Comparison of ENCODE assay signal across 8 cellular contexts in the genomic region with DNA sequence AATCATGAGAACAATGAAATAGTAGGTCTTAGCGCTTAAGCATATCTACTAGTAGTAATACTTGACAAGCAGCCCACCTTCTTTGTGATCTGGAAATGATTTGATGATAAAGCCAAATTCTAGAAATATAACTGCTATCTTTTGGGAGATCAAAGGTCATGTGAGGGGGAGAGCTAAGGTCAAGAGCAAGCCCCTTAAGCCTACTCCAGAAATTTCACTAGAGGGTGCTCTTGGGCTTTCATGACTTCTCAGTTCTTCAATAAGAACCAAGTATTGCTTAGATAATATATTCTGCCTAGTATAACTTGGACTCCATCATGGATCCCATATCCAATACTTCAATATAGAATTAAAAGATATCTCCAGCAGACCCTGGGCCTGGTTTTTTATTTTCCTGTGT.
A peak's percentile ranks its signal among the peaks of the same experiment; 100 is the strongest.
DNase-seq lines count a peak whose midpoint lies in the region; ATAC-seq, FAIRE-seq and TF ChIP-seq lines count a peak whose summit lies in the region.

No MANE protein-coding gene starts in this region.

- H3K27ac ChIP-seq in K562 (ENCODE audit: extremely low read depth, low read depth, low read length) (no peak overlapping the region), uterus (no peak overlapping the region)

- H3K27me3 ChIP-seq in K562 (ENCODE audit: control insufficient read depth in 2 of 2, insufficient read depth in 2 of 2, low read length in 2 of 2), result no peaks in the 10 kb centered on the region
- H3K27me3 ChIP-seq in uterus, result no peaks in the 10 kb centered on the region

- intact Hi-C loops in K562 (cut with micrococcal nuclease) (loop anchor here (5.0 to 10.0 kb wide), 4 partner anchors 257 to 990 kb away; no protein-coding TSS in a partner anchor), uterus (cut with DNase I; ENCODE audit: low total_unique reads) (no loop called here)

- H3K36me3 ChIP-seq in K562 (ENCODE audit: control insufficient read depth, insufficient read depth, low read length) (no peaks in the 10 kb centered on the region), uterus (no peaks in the 10 kb centered on the region)

- WGBS in K562 (ENCODE audit: insufficient coverage, low coverage, missing lambda C conversion rate), result 25% methylated on average over 1 of the region's 1 CpG

- peak; percentile 80 to 88 for DNase-seq in AML-193 (lab: John Stamatoyannopoulos, UW)
- peak; percentile 29 for DNase-seq in NCI-H524 treated with DMSO at 0.1 percent for 48 hours (lab: John Stamatoyannopoulos, UW)
- peak; percentile 11 to 31 (median 28) for DNase-seq in K562 (ENCODE audit: extremely low read depth in 1 of 4, low spot score in 3 of 4)
- peak; percentile 43 for DNase-seq in kidney glomerular epithelial cell (lab: John Stamatoyannopoulos, UW)
- DNase-seq in uterus, result no peak
- DNase-seq in activated naive CD4-positive, alpha-beta T cell (lab: John Stamatoyannopoulos, UW), result no peak

- no peaks in the 10 kb centered on the region for H3K9me3 ChIP-seq in K562 (replicated peaks; ENCODE audit: control insufficient read depth, insufficient read depth, low read depth, low read length)
- no peaks in the 10 kb centered on the region for H3K9me3 ChIP-seq in uterus

- H4K20me1 ChIP-seq in K562 (replicated peaks; ENCODE audit: control insufficient read depth, insufficient read depth, low read length), result no peaks in the 10 kb centered on the region

- no peak overlapping the region for H3K9ac ChIP-seq in K562 (ENCODE audit: insufficient read depth in 1 of 2, low read depth in 2 of 2, low read length in 2 of 2)

- TF ChIP-seq POLR2A in K562 (conservative IDR thresholded peaks at IDR 0.05), result no peak
- TF ChIP-seq POLR2A in uterus (IDR thresholded peaks at IDR 0.05), result no peak

- TF ChIP-seq RAD21 in K562 (CRISPR knock-in tag; conservative IDR thresholded peaks at IDR 0.05 in 1 of 2, IDR thresholded peaks at IDR 0.05 in 1 of 2), result peak; percentile 77 to 79

- POLR2A ChIA-PET in K562 (lab: Yijun Ruan, JAX), result no interaction called here

- H3K4me1 ChIP-seq in K562 (replicated peaks in 1 of 2; ENCODE audit: control insufficient read depth in 2 of 2, insufficient read depth in 2 of 2, low read length in 2 of 2), result no peaks in the 10 kb centered on the region
- no peaks in the 10 kb centered on the region for H3K4me1 ChIP-seq in uterus

- peak; percentile 20 to 53 (median 39); a peak in 3 of 6 replicates for TF ChIP-seq CTCF in K562 (IDR thresholded peaks at IDR 0.05 in 2 of 3, conservative IDR thresholded peaks at IDR 0.05 in 1 of 3; ENCODE audit: insufficient read depth in 2 of 3, low read depth in 1 of 3, low read length in 3 of 3)
- TF ChIP-seq CTCF in uterus (IDR thresholded peaks at IDR 0.05), result peak in 3 of 4 experiments; percentile 6 to 35 (median 28)

- H3K9me1 ChIP-seq in K562 (ENCODE audit: control insufficient read depth, insufficient read depth, low read length), result no peaks in the 10 kb centered on the region

- no TSS peak for BruUV-seq in K562 (replicated peaks; lab: Mats Ljungman, UMichigan)

- in situ Hi-C loops in K562 (cut with MboI), result no loop called here

- CTCF ChIA-PET in K562 (lab: Yijun Ruan, JAX; ENCODE audit: low intra/inter-chr PET ratio), result interaction anchor here (0.8 to 1.7 kb wide), 2 partner anchors 265 to 866 kb away, joined by 4 to 7 read pairs; no protein-coding TSS in a partner anchor

- no peaks in the 10 kb centered on the region for H3K79me2 ChIP-seq in K562 (ENCODE audit: control insufficient read depth, insufficient read depth, low read length)

- no peak for FAIRE-seq in K562 (lab: Jason Lieb, UNC)

- no peak overlapping the region for H3K4me2 ChIP-seq in K562 (ENCODE audit: insufficient read depth, low read length)

- H2AFZ ChIP-seq in K562 (ENCODE audit: low read depth, low read length), result no peak overlapping the region

- no peak overlapping the region for H3K4me3 ChIP-seq in K562
- no peak overlapping the region for H3K4me3 ChIP-seq in uterus

- TF ChIP-seq EP300 in K562 (IDR thresholded peaks at IDR 0.05; ENCODE audit: low read length), result no peak

- ATAC-seq in GM18511 (IDR thresholded peaks at IDR 0.05; ENCODE audit: unreplicated experiment), result peak; percentile 85
- peak; percentile 83 for ATAC-seq in HG03175 (IDR thresholded peaks at IDR 0.05; ENCODE audit: unreplicated experiment)
- ATAC-seq in K562, result peak; percentile 70; the same call in 1 of the 3 replicates

TF ChIP-seq in K562, 482 proteins besides CTCF, POLR2A, EP300 and RAD21:
- TF ChIP-seq KDM5B (IDR thresholded peaks at IDR 0.05; ENCODE audit: insufficient replicate concordance, low read depth, low read length) (no peak), NR2C2 (CRISPR knock-in tag; IDR thresholded peaks at IDR 0.05) (no peak), NR2C2 (tag; IDR thresholded peaks at IDR 0.05) (peak; percentile 67), GATA2 (CRISPR knock-in tag; IDR thresholded peaks at IDR 0.05) (peak; percentile 55), HEY1 (CRISPR knock-in tag; IDR thresholded peaks at IDR 0.05; ENCODE audit: borderline replicate concordance) (no peak), NR2C1 (IDR thresholded peaks at IDR 0.05) (0 out of 2 replicates have a peak, but pooled peaks have one; percentile 14), NR2C1 (tag; IDR thresholded peaks at IDR 0.05) (peak; percentile 54; the same call in 1 of the 2 replicates)
- TF ChIP-seq, protein P1, sequence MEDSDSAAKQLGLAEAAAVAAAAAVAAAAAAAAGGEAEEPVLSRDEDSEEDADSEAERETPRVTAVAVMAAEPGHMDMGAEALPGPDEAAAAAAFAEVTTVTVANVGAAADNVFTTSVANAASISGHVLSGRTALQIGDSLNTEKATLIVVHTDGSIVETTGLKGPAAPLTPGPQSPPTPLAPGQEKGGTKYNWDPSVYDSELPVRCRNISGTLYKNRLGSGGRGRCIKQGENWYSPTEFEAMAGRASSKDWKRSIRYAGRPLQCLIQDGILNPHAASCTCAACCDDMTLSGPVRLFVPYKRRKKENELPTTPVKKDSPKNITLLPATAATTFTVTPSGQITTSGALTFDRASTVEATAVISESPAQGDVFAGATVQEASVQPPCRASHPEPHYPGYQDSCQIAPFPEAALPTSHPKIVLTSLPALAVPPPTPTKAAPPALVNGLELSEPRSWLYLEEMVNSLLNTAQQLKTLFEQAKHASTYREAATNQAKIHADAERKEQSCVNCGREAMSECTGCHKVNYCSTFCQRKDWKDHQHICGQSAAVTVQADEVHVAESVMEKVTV (CRISPR knock-in tag; IDR thresholded peaks at IDR 0.05), result peak; percentile 68
- TF ChIP-seq, protein P2, sequence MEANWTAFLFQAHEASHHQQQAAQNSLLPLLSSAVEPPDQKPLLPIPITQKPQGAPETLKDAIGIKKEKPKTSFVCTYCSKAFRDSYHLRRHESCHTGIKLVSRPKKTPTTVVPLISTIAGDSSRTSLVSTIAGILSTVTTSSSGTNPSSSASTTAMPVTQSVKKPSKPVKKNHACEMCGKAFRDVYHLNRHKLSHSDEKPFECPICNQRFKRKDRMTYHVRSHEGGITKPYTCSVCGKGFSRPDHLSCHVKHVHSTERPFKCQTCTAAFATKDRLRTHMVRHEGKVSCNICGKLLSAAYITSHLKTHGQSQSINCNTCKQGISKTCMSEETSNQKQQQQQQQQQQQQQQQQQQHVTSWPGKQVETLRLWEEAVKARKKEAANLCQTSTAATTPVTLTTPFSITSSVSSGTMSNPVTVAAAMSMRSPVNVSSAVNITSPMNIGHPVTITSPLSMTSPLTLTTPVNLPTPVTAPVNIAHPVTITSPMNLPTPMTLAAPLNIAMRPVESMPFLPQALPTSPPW (CRISPR knock-in tag; IDR thresholded peaks at IDR 0.05), result peak; percentile 67
TF ChIP-seq in K562: peak in this region for 5.

Comparison
In these comparisons a context has a peak if more than half of its experiments do, and no peak if none do; other contexts are left out.
1. DNase-seq: peak in AML-193 (2 of 2), NCI-H524 treated with DMSO at 0.1 percent for 48 hours (single experiment), K562 (4 of 4) and kidney glomerular epithelial cell (single experiment); none in uterus (0 of 2) and activated naive CD4-positive, alpha-beta T cell (0 of 4).
2. Peak in every context shown above with its lines, with median percentiles within 50 percentile points of each other: ATAC-seq.